Comparison of ENCODE assay signal across 8 cellular contexts in genomic region chr9:129626079-129626943, GRCh38. TPM values are rescaled to one million over a fixed set of nuclear protein-coding genes. Genes with fewer than 3 reads are reported as not detected.
DNase-seq lines count a peak whose midpoint lies in the region; ATAC-seq and TF ChIP-seq lines count a peak whose summit lies in the region.

Gene NTMT1 (plus strand): TSS chr9:129626163. CDS start chr9:129632704, 6,541 bp downstream.

- peak within 1 kb of the TSS; percentile 78 for H3K27ac ChIP-seq in colonic mucosa

- H3K9me3 ChIP-seq in colonic mucosa, result no peaks in the 10 kb centered on the region

- H3K4me3 ChIP-seq in AG10803 (ENCODE audit: low read length), result peak within 1 kb of the TSS; percentile 94
- peak within 1 kb of the TSS; percentile 63 for H3K4me3 ChIP-seq in colonic mucosa

- ATAC-seq in GM19023 (IDR thresholded peaks at IDR 0.05; ENCODE audit: unreplicated experiment) (peak; percentile 74), HG03280 (IDR thresholded peaks at IDR 0.05; ENCODE audit: unreplicated experiment) (peak; percentile 76)

- intact Hi-C loops in colonic mucosa (cut with DNase I), result no loop called here

- DNase-seq in AG10803 (ENCODE audit: low read depth), result peak; percentile 76
- DNase-seq in NCI-H446 (lab: John Stamatoyannopoulos, UW), result peak; percentile 35 to 75
- DNase-seq in activated CD4-positive, alpha-beta T cell treated with anti-CD3 and anti-CD28 coated beads for 48 hours, result peak; percentile 93
- peak; percentile 90 for DNase-seq in colonic mucosa
- DNase-seq in left kidney (ENCODE audit: low read depth, low spot score), result peak; percentile 93
- peak; percentile 91 to 92 for DNase-seq in stimulated activated CD4-positive, alpha-beta T cell treated with anti-CD3 and anti-CD28 coated beads, Interleukin-2, amount 100 ng/mL, for 24 hours

- no peaks in the 10 kb centered on the region for H3K36me3 ChIP-seq in colonic mucosa

- TF ChIP-seq CTCF in AG10803 (conservative IDR thresholded peaks at IDR 0.05; ENCODE audit: low read length) (no peak), colonic mucosa (IDR thresholded peaks at IDR 0.05) (no peak)

- peak within 1 kb of the TSS; percentile 87 to 89 for H3K9ac ChIP-seq in colonic mucosa (ENCODE audit: low read depth in 2 of 2, low read length in 2 of 2)

- peaks cover 10% of the 10 kb centered on the region for H3K4me1 ChIP-seq in colonic mucosa

- no peaks in the 10 kb centered on the region for H3K27me3 ChIP-seq in colonic mucosa

RNA-seq across cellular contexts. Expression of gene NTMT1, which starts in this region (rescaled TPM):
- 10 to 100 TPM; 25.3 to 50.2 TPM for total RNA-seq in colonic mucosa

Comparison
In these comparisons a context has a peak if more than half of its experiments do, and no peak if none do; other contexts are left out.
1. Peak in every context shown above with its lines: DNase-seq, ATAC-seq, H3K4me3 ChIP-seq and H3K27ac ChIP-seq.